In genomic region chr7:38574121-38574520, GRCh38 we compare ENCODE assay signal across 32 cellular contexts. TPM values are rescaled to one million over a fixed set of nuclear protein-coding genes. Genes with fewer than 3 reads are reported as not detected.
DNase-seq lines count a peak whose midpoint lies in the region; ATAC-seq and TF ChIP-seq lines count a peak whose summit lies in the region.
"Had no signal": no experiment of that assay in that cellular context is flagged by ENCODE, and none has a peak within 500 bp of the region (broad histone marks: within the 10 kb centered on the region; RNA-seq: fewer than 3 reads in every experiment).

No MANE protein-coding gene starts in this region.

- ATAC-seq in GM18868 (IDR thresholded peaks at IDR 0.05; ENCODE audit: unreplicated experiment): no peak
- ATAC-seq in HG02642 (IDR thresholded peaks at IDR 0.05; ENCODE audit: poor library complexity, unreplicated experiment): no peak
- ATAC-seq in Right ventricle myocardium superior (ENCODE audit: poor library complexity): no peak
- ATAC-seq: A549; foreskin keratinocyte; HCT116; stimulated activated naive B cell treated with anti-CD40 and anti-IgM and Interleukin-4, amounts not matched to agents 10 μg/mL and 1 μg/mL and 100 μg/mL, for 72 hours; WTC11 had no signal

- H2AFZ ChIP-seq in mesenchymal stem cell (ENCODE audit: low read depth, low read length): no peak overlapping the region

- H2BK15ac ChIP-seq in mesenchymal stem cell (ENCODE audit: low read depth, poor library complexity, severe bottlenecking): no peak overlapping the region

- POLR2A ChIA-PET in HEK293 (lab: Yijun Ruan, JAX): no interaction called here

- DNase-seq in NCI-H2171 treated with DMSO at 0.1 percent for 48 hours (lab: John Stamatoyannopoulos, UW) (peak; percentile 38), NCI-H2171 (lab: John Stamatoyannopoulos, UW) (no peak), astrocyte of the spinal cord (ENCODE audit: low read depth, low spot score) (peak; percentile 67), mesenchymal stem cell (no peak), Right ventricle myocardium superior (no peak)
- DNase-seq: activated CD4-positive, alpha-beta T cell treated with anti-CD3 and anti-CD28 coated beads, Interleukin-2, amount 50 U/mL, for 4 hours; Calu3; effector CD4-positive, alpha-beta T cell; foreskin keratinocyte; hippocampal formation; left ventricle myocardium inferior; NCI-H1436; NCI-H2107; NCI-H526; ovary; stimulated activated CD4-positive, alpha-beta T cell treated with anti-CD3 and anti-CD28 coated beads, Interleukin-12 subunit alpha, Interleukin-12 subunit beta, amount 100 ng/mL, for 4 hours; stimulated activated CD4-positive, alpha-beta T cell treated with anti-CD3 and anti-CD28 coated beads, Interleukin-4, amount 100 ng/mL, for 24 hours; stimulated activated naive B cell treated with anti-CD40 and anti-IgM and Interleukin-4, amounts not matched to agents 10 μg/mL and 1 μg/mL and 100 μg/mL, for 72 hours; T1000; uterus had no signal

- no peak overlapping the region for H3K27ac ChIP-seq in HEK293 (ENCODE audit: extremely low read depth, low read depth, low read length)
- no peak overlapping the region for H3K27ac ChIP-seq in mesenchymal stem cell (ENCODE audit: low read length, poor library complexity, severe bottlenecking)
- H3K27ac ChIP-seq: A549, ascending aorta, C4-2B, foreskin keratinocyte, left ventricle myocardium inferior, ovary, right atrium auricular region, suprapubic skin, uterus had no signal

- H3K9me3 ChIP-seq in HEK293 (ENCODE audit: control insufficient read depth, insufficient read depth, low read depth, low read length): no peaks in the 10 kb centered on the region
- H3K9me3 ChIP-seq in mesenchymal stem cell (ENCODE audit: control insufficient read depth, low read length): peaks cover 5% of the 10 kb centered on the region
- H3K9me3 ChIP-seq: ascending aorta, ovary, right atrium auricular region, suprapubic skin, uterus had no signal

- intact Hi-C loops in Right ventricle myocardium superior (cut with DNase I): no loop called here

- H3K18ac ChIP-seq in mesenchymal stem cell (ENCODE audit: low read depth in 1 of 2, low read length in 2 of 2): no peak overlapping the region

- no peak overlapping the region for H3K4ac ChIP-seq in mesenchymal stem cell (ENCODE audit: low read depth in 1 of 2, low read length in 2 of 2)

- H3K4me2 ChIP-seq in mesenchymal stem cell (ENCODE audit: low read length, poor library complexity, severe bottlenecking): no peak overlapping the region
- H3K4me2 ChIP-seq: A549 had no signal

- no peaks in the 10 kb centered on the region for H3K4me1 ChIP-seq in HEK293 (ENCODE audit: control insufficient read depth, insufficient read depth, low read length)
- no peaks in the 10 kb centered on the region for H3K4me1 ChIP-seq in mesenchymal stem cell (ENCODE audit: control insufficient read depth, insufficient read depth, low read depth, low read length)
- H3K4me1 ChIP-seq: A549, ascending aorta, foreskin keratinocyte, left ventricle myocardium inferior, right atrium auricular region, suprapubic skin, uterus had no signal

- H3K4me3 ChIP-seq in HEK293 (ENCODE audit: low read depth, low read length): no peak overlapping the region
- no peak overlapping the region for H3K4me3 ChIP-seq in astrocyte of the spinal cord (ENCODE audit: low read depth, low read length)
- H3K4me3 ChIP-seq in mesenchymal stem cell (ENCODE audit: insufficient read depth in 1 of 2, low read depth in 1 of 2, low read length in 2 of 2): no peak overlapping the region
- H3K4me3 ChIP-seq: A549, ascending aorta, left ventricle myocardium inferior, ovary, right atrium auricular region, suprapubic skin, uterus had no signal

- H2BK12ac ChIP-seq in mesenchymal stem cell (ENCODE audit: low read length in 2 of 2): no peak overlapping the region

- H4K8ac ChIP-seq in mesenchymal stem cell (ENCODE audit: low read length): no peak overlapping the region

- no peaks in the 10 kb centered on the region for H3K79me1 ChIP-seq in mesenchymal stem cell (replicated peaks; ENCODE audit: low read length, poor library complexity, severe bottlenecking)

- no peak overlapping the region for H2BK120ac ChIP-seq in mesenchymal stem cell (ENCODE audit: low read depth, low read length)

- CTCF ChIA-PET in HEK293 (lab: Yijun Ruan, JAX): no interaction called here

- no peaks in the 10 kb centered on the region for H3K27me3 ChIP-seq in mesenchymal stem cell (ENCODE audit: control insufficient read depth in 1 of 2, insufficient read depth in 1 of 2, low read length in 2 of 2)
- H3K27me3 ChIP-seq: ascending aorta, foreskin keratinocyte, ovary, right atrium auricular region, suprapubic skin, uterus had no signal

- H3K9ac ChIP-seq in mesenchymal stem cell (ENCODE audit: low read length): peak overlapping the region; percentile 26

- H3K23ac ChIP-seq in mesenchymal stem cell (ENCODE audit: low read length in 2 of 2): no peak overlapping the region

- H3K14ac ChIP-seq in mesenchymal stem cell (ENCODE audit: low read length in 2 of 2): no peak overlapping the region

- H3K36me3 ChIP-seq in HEK293 (ENCODE audit: control insufficient read depth in 2 of 2, insufficient read depth in 1 of 2, low read length in 2 of 2) (no peaks in the 10 kb centered on the region), mesenchymal stem cell (ENCODE audit: control insufficient read depth in 1 of 2, insufficient read depth in 2 of 2, low read depth in 1 of 2, low read length in 2 of 2) (no peaks in the 10 kb centered on the region)
- H3K36me3 ChIP-seq: ascending aorta, left ventricle myocardium inferior, ovary, right atrium auricular region, suprapubic skin, uterus had no signal

- H2AK5ac ChIP-seq in mesenchymal stem cell (ENCODE audit: low read length, severe bottlenecking): no peak overlapping the region

- WGBS in mesenchymal stem cell: 14% methylated on average over 5 of the region's 5 CpGs

- H4K91ac ChIP-seq in mesenchymal stem cell (ENCODE audit: low read length): no peak overlapping the region

- TF ChIP-seq CTCF in HEK293 (tag by site-specific recombination; IDR thresholded peaks at IDR 0.05) (no peak), astrocyte of the spinal cord (IDR thresholded peaks at IDR 0.05; ENCODE audit: low read depth, low read length) (no peak)

- no peak overlapping the region for H2BK5ac ChIP-seq in mesenchymal stem cell (ENCODE audit: low read depth, low read length, poor library complexity, severe bottlenecking)

- in situ Hi-C loops in astrocyte of the spinal cord (cut with HindIII; ENCODE audit: low sequenced_read_pairs): no loop called here

TF ChIP-seq in HEK293, 187 proteins besides CTCF, POLR2A, EP300 and RAD21:
- TF ChIP-seq ZNF426 (tag by site-specific recombination; IDR thresholded peaks at IDR 0.05): no peak
- no peak for TF ChIP-seq ZNF239 (tag by site-specific recombination; IDR thresholded peaks at IDR 0.05)
- TF ChIP-seq ELK4 (IDR thresholded peaks at IDR 0.05; ENCODE audit: borderline replicate concordance, low read depth, low read length): no peak
- no peak for TF ChIP-seq ZNF830 (tag by site-specific recombination; IDR thresholded peaks at IDR 0.05; ENCODE audit: low read depth)
- TF ChIP-seq ZNF211 (tag by site-specific recombination; IDR thresholded peaks at IDR 0.05; ENCODE audit: low read depth): no peak
- no peak for TF ChIP-seq ZBTB21 (tag by site-specific recombination; IDR thresholded peaks at IDR 0.05)
- no peak for TF ChIP-seq SP7 (tag by site-specific recombination; IDR thresholded peaks at IDR 0.05)
- TF ChIP-seq ZIC2 (tag by site-specific recombination; IDR thresholded peaks at IDR 0.05): peak; percentile 37; the same call in 1 of the 2 replicates

RNA-seq across cellular contexts. Expression of gene AMPH, which starts 57.1 kb away (rescaled TPM):
- 0.07 TPM for polyA plus RNA-seq in mesenchymal stem cell (2013, experiment 1 of 2)
- polyA plus RNA-seq in mesenchymal stem cell (2013, experiment 2 of 2): 0.10 TPM
- total RNA-seq in Right ventricle myocardium superior: 1.7 TPM
- total RNA-seq: Calu3, foreskin keratinocyte, OCI-LY7 had no signal
- polyA plus RNA-seq: foreskin keratinocyte, IgD-negative memory B cell had no signal

Comparison
In these comparisons a context has a peak if more than half of its experiments do, and no peak if none do; other contexts are left out.
1. DNase-seq: peak in NCI-H2171 treated with DMSO at 0.1 percent for 48 hours (single experiment) and astrocyte of the spinal cord (single experiment); none in NCI-H2171 (single experiment), mesenchymal stem cell (single experiment) and Right ventricle myocardium superior (single experiment).